ENCODE assay signal across 16 cellular contexts in genomic region chr13:57634829-57635165, GRCh38. TPM values are rescaled to one million over a fixed set of nuclear protein-coding genes. Genes with fewer than 3 reads are reported as not detected.
DNase-seq lines count a peak whose midpoint lies in the region; ATAC-seq and FAIRE-seq lines count a peak whose summit lies in the region.
"Had no signal": no experiment of that assay in that cellular context is flagged by ENCODE, and none has a peak within 500 bp of the region (broad histone marks: within the 10 kb centered on the region; RNA-seq: fewer than 3 reads in every experiment).

No MANE protein-coding gene starts in this region.

- no peak for FAIRE-seq in HTR-8/SVneo (lab: Jason Lieb, UNC)
- FAIRE-seq: bronchial epithelial cell, K562 had no signal

- H3K4me1 ChIP-seq in iPS-18a (ENCODE audit: control insufficient read depth, low read depth, low read length): peaks cover 15% of the 10 kb centered on the region

- intact Hi-C loops in posterior cingulate gyrus (cut with DNase I): loop anchor here (5.0 kb wide), 1 partner anchor 83 kb away; no protein-coding TSS in a partner anchor

- no peak overlapping the region for H3K4me3 Mint-ChIP-seq in activated CD4-positive, alpha-beta memory T cell treated with anti-CD3 and anti-CD28 coated beads, Interleukin-2, amount 10 ng/mL, durations not matched to agents 7 days and 5 days
- H3K4me3 Mint-ChIP-seq: activated T-cell treated with anti-CD3 and anti-CD28 coated beads, Interleukin-2, amount 50 U/mL, for 4 hours had no signal

- H3K9me3 Mint-ChIP-seq in activated CD4-positive, alpha-beta memory T cell treated with anti-CD3 and anti-CD28 coated beads, Interleukin-2, amount 10 ng/mL, durations not matched to agents 7 days and 5 days: peaks cover 3% of the 10 kb centered on the region
- H3K9me3 Mint-ChIP-seq: activated T-cell treated with anti-CD3 and anti-CD28 coated beads, Interleukin-2, amount 50 U/mL, for 4 hours had no signal

- H3K27me3 ChIP-seq in iPS-18a (ENCODE audit: control insufficient read depth, insufficient read depth, low read length): peaks cover 78% of the 10 kb centered on the region

- peaks cover 25% of the 10 kb centered on the region for H3K4me1 Mint-ChIP-seq in activated CD4-positive, alpha-beta memory T cell treated with anti-CD3 and anti-CD28 coated beads, Interleukin-2, amount 10 ng/mL, durations not matched to agents 7 days and 5 days

- no peaks in the 10 kb centered on the region for H3K36me3 ChIP-seq in iPS-18a (ENCODE audit: control insufficient read depth, low read depth, low read length)
- H3K36me3 ChIP-seq: Peyer's patch had no signal

- CTCF ChIA-PET in activated CD4-positive, alpha-beta memory T cell treated with anti-CD3 and anti-CD28 coated beads, Interleukin-2, amount 10 ng/mL, durations not matched to agents 7 days and 5 days (lab: Charles Lee): interaction anchor here (2.9 kb wide), 1 partner anchor 10 kb away, joined by 11 read pairs; no protein-coding TSS in a partner anchor

- no peak for ATAC-seq in HG03039 (IDR thresholded peaks at IDR 0.05; ENCODE audit: unreplicated experiment)
- ATAC-seq: activated T-cell treated with anti-CD3 and anti-CD28 coated beads, Interleukin-2, amount 50 U/mL, for 4 hours; K562 had no signal

- H3K27ac Mint-ChIP-seq in activated CD4-positive, alpha-beta memory T cell treated with anti-CD3 and anti-CD28 coated beads, Interleukin-2, amount 10 ng/mL, durations not matched to agents 7 days and 5 days: no peak overlapping the region
- H3K27ac Mint-ChIP-seq: naive B cell had no signal

- H3K4me3 ChIP-seq in iPS-18a (ENCODE audit: low read length): peak overlapping the region; percentile 70
- H3K4me3 ChIP-seq: K562 had no signal

- peaks cover 47% of the 10 kb centered on the region for H3K27me3 Mint-ChIP-seq in activated CD4-positive, alpha-beta memory T cell treated with anti-CD3 and anti-CD28 coated beads, Interleukin-2, amount 10 ng/mL, durations not matched to agents 7 days and 5 days

- no peaks in the 10 kb centered on the region for H3K9me3 ChIP-seq in iPS-18a (ENCODE audit: control insufficient read depth, low read depth, low read length)

- no peak overlapping the region for H3K9ac ChIP-seq in iPS-18a (ENCODE audit: low read length)

- peaks cover 20% of the 10 kb centered on the region for H3K36me3 Mint-ChIP-seq in activated CD4-positive, alpha-beta memory T cell treated with anti-CD3 and anti-CD28 coated beads, Interleukin-2, amount 10 ng/mL, durations not matched to agents 7 days and 5 days (ENCODE audit: low read depth)
- H3K36me3 Mint-ChIP-seq: naive B cell had no signal

- H3K27ac ChIP-seq in iPS-18a (ENCODE audit: low read length): no peak overlapping the region
- H3K27ac ChIP-seq: VCaP had no signal

- POLR2A ChIA-PET in activated CD4-positive, alpha-beta memory T cell treated with anti-CD3 and anti-CD28 coated beads, Interleukin-2, amount 10 ng/mL, durations not matched to agents 7 days and 5 days (lab: Charles Lee): no interaction called here

- DNase-seq in stimulated activated CD4-positive, alpha-beta T cell treated with anti-CD3 and anti-CD28 coated beads, Interleukin-15, amount 100 ng/mL, for 24 hours: peak; percentile 3
- no peak for DNase-seq in stimulated activated CD4-positive, alpha-beta T cell treated with anti-CD3 and anti-CD28 coated beads, Interleukin-4, amount 100 ng/mL, for 1 hour
- peak in 7 of 10 donors; percentile 31 to 79 (median 33) for DNase-seq in posterior cingulate gyrus
- no peak for DNase-seq in activated CD4-positive, alpha-beta memory T cell treated with anti-CD3 and anti-CD28 coated beads, Interleukin-2, amount 10 ng/mL, durations not matched to agents 7 days and 5 days
- no peak for DNase-seq in NCI-H1105 treated with DMSO at 0.1 percent for 48 hours (lab: John Stamatoyannopoulos, UW)
- DNase-seq in HTR-8/SVneo (ENCODE audit: insufficient read length, low spot score): no peak
- DNase-seq: activated T-cell treated with anti-CD3 and anti-CD28 coated beads, Interleukin-2, amount 50 U/mL, for 4 hours; foreskin melanocyte; naive B cell; NCI-H2107 had no signal

RNA-seq across cellular contexts. Expression of gene PCDH17, which starts 3.3 kb away (rescaled TPM):
- not detected for total RNA-seq in activated CD4-positive, alpha-beta memory T cell treated with anti-CD3 and anti-CD28 coated beads, Interleukin-2, amount 10 ng/mL, durations not matched to agents 7 days and 5 days
- total RNA-seq: K562 had no signal

Comparison
In these comparisons a context has a peak if more than half of its experiments do, and no peak if none do; other contexts are left out.
1. DNase-seq: peak in stimulated activated CD4-positive, alpha-beta T cell treated with anti-CD3 and anti-CD28 coated beads, Interleukin-15, amount 100 ng/mL, for 24 hours (single experiment) and posterior cingulate gyrus (7 of 10); none in stimulated activated CD4-positive, alpha-beta T cell treated with anti-CD3 and anti-CD28 coated beads, Interleukin-4, amount 100 ng/mL, for 1 hour (single experiment), activated CD4-positive, alpha-beta memory T cell treated with anti-CD3 and anti-CD28 coated beads, Interleukin-2, amount 10 ng/mL, durations not matched to agents 7 days and 5 days (single experiment), NCI-H1105 treated with DMSO at 0.1 percent for 48 hours (single experiment) and HTR-8/SVneo (single experiment).